37 cellular contexts compared by ENCODE assay signal in genomic region chr3:8406479-8406878, GRCh38.
DNase-seq lines count a peak whose midpoint lies in the region; ATAC-seq, FAIRE-seq and TF ChIP-seq lines count a peak whose summit lies in the region.
"Had no signal": no experiment of that assay in that cellular context is flagged by ENCODE, and none has a peak within 500 bp of the region (broad histone marks: within the 10 kb centered on the region; RNA-seq: fewer than 3 reads in every experiment).

No MANE protein-coding gene starts in this region.

- H3K4me3 ChIP-seq in HepG2 (replicated peaks in 1 of 3; ENCODE audit: insufficient read depth in 1 of 3, low read depth in 2 of 3, low read length in 3 of 3) (no peak overlapping the region), right lobe of liver (no peak overlapping the region), HEK293 (ENCODE audit: low read depth, low read length) (no peak overlapping the region), epithelial cell of esophagus (ENCODE audit: low read length) (no peak overlapping the region)
- H3K4me3 ChIP-seq: A549; BLaER1; BLaER1 treated with 17β-estradiol and CSF1 and Interleukin-3, amounts not matched to agents 10 nM and 100 nM had no signal

- H3K4me1 ChIP-seq in HepG2 (ENCODE audit: insufficient read depth, low read length) (no peaks in the 10 kb centered on the region), right lobe of liver (no peaks in the 10 kb centered on the region), HEK293 (ENCODE audit: control insufficient read depth, insufficient read depth, low read length) (no peaks in the 10 kb centered on the region)
- H3K4me1 ChIP-seq: A549; BE2C; BLaER1; BLaER1 treated with 17β-estradiol and CSF1 and Interleukin-3, amounts not matched to agents 10 nM and 100 nM; Caco-2 had no signal

- H3K79me2 ChIP-seq in HepG2 (ENCODE audit: insufficient read depth, low read length), result no peaks in the 10 kb centered on the region

- no peak for TF ChIP-seq RAD21 in HepG2 (CRISPR knock-in tag; IDR thresholded peaks at IDR 0.05)

- no peak overlapping the region for H3K27ac Mint-ChIP-seq in osteocyte (ENCODE audit: unreplicated experiment)
- H3K27ac Mint-ChIP-seq: B cell; CD14-positive monocyte; CD4-positive, alpha-beta memory T cell; CD4-positive, alpha-beta T cell; CD4-positive, CD25-positive, alpha-beta regulatory T cell; CD8-positive, alpha-beta T cell had no signal

- ATAC-seq in HepG2 (no peak), right lobe of liver (no peak), esophagus mucosa (peak; percentile 91), HG03520 (IDR thresholded peaks at IDR 0.05; ENCODE audit: unreplicated experiment) (no peak)
- ATAC-seq: A549; CD8-positive, alpha-beta T cell had no signal

- H4K20me1 ChIP-seq in HepG2 (ENCODE audit: insufficient read depth, low read length), result no peaks in the 10 kb centered on the region
- H4K20me1 ChIP-seq: BLaER1; BLaER1 treated with 17β-estradiol and CSF1 and Interleukin-3, amounts not matched to agents 10 nM and 100 nM had no signal

- H3K27ac ChIP-seq in HepG2 (ENCODE audit: extremely low read length, insufficient read depth, low read length) (no peak overlapping the region), right lobe of liver (no peak overlapping the region), HEK293 (ENCODE audit: extremely low read depth, low read depth, low read length) (no peak overlapping the region)
- H3K27ac ChIP-seq: 22Rv1; A549; BLaER1; BLaER1 treated with 17β-estradiol and CSF1 and Interleukin-3, amounts not matched to agents 10 nM and 100 nM; C4-2B had no signal

- intact Hi-C loops in HepG2 (cut with micrococcal nuclease; ENCODE audit: unreplicated experiment), result no loop called here
- intact Hi-C loops in right lobe of liver (cut with DNase I), result no loop called here

- H3K27me3 ChIP-seq in HepG2 (ENCODE audit: control insufficient read depth in 1 of 2, insufficient read depth in 2 of 2, low read length in 2 of 2) (no peaks in the 10 kb centered on the region), right lobe of liver (no peaks in the 10 kb centered on the region)
- H3K27me3 ChIP-seq: BE2C; BLaER1; BLaER1 treated with 17β-estradiol and CSF1 and Interleukin-3, amounts not matched to agents 10 nM and 100 nM had no signal

- H3K9ac ChIP-seq in HepG2 (ENCODE audit: insufficient read depth, low read depth, low read length), result no peak overlapping the region
- H3K9ac ChIP-seq: BLaER1; BLaER1 treated with 17β-estradiol and CSF1 and Interleukin-3, amounts not matched to agents 10 nM and 100 nM had no signal

- WGBS in HepG2 (ENCODE audit: low lambda C conversion rate), result 0% methylated on average over 1 of the region's 1 CpG
- 89% methylated on average over 1 of the region's 1 CpG for WGBS in right lobe of liver (ENCODE audit: insufficient coverage, low coverage, low lambda C conversion rate, missing lambda C conversion rate)

- H3K9me3 ChIP-seq in HepG2 (ENCODE audit: low read length), result peaks cover 5% of the 10 kb centered on the region; the same call in 1 of the 2 replicates
- H3K9me3 ChIP-seq in right lobe of liver, result no peaks in the 10 kb centered on the region
- H3K9me3 ChIP-seq in HEK293 (ENCODE audit: control insufficient read depth, insufficient read depth, low read depth, low read length), result no peaks in the 10 kb centered on the region; the same call in 1 of the 2 replicates
- H3K9me3 ChIP-seq: BE2C, Caco-2 had no signal

- TF ChIP-seq POLR2A in HepG2 (IDR thresholded peaks at IDR 0.05; ENCODE audit: insufficient read depth in 1 of 2, low read depth in 2 of 2, low read length in 2 of 2), result no peak
- TF ChIP-seq POLR2A in right lobe of liver (IDR thresholded peaks at IDR 0.05), result no peak

- DNase-seq in HepG2 (ENCODE audit: low spot score) (no peak), right lobe of liver (no peak), epithelial cell of esophagus (ENCODE audit: low read depth) (peak; percentile 17), osteocyte (ENCODE audit: extremely low spot score, unreplicated experiment) (no peak), GOT3 (lab: John Stamatoyannopoulos, UW) (no peak)
- DNase-seq: 8988T; ACHN; AML-193; BE2C; C1 segment of cervical spinal cord; Caco-2; Calu3; CD4-positive, alpha-beta memory T cell; CD4-positive, alpha-beta T cell; CD4-positive, CD25-positive, alpha-beta regulatory T cell; CD8-positive, alpha-beta memory T cell; CD8-positive, alpha-beta T cell; COR-L47; DMS 273 treated with DMSO at 0.1 percent for 48 hours; DMS153; DMS53; DMS79; DMS79 treated with DMSO at 0.1 percent for 48 hours; DND-41; EL had no signal

- H3K4me1 Mint-ChIP-seq in osteocyte (ENCODE audit: unreplicated experiment), result no peaks in the 10 kb centered on the region
- H3K4me1 Mint-ChIP-seq: B cell; CD14-positive monocyte; CD4-positive, alpha-beta memory T cell; CD4-positive, CD25-positive, alpha-beta regulatory T cell; CD8-positive, alpha-beta memory T cell had no signal

- H3K36me3 Mint-ChIP-seq in osteocyte (ENCODE audit: unreplicated experiment), result peaks cover 8% of the 10 kb centered on the region
- H3K36me3 Mint-ChIP-seq: CD14-positive monocyte; CD4-positive, alpha-beta memory T cell; CD8-positive, alpha-beta T cell had no signal

- CTCF ChIA-PET in HepG2 (lab: Yijun Ruan, JAX; ENCODE audit: low intra/inter-chr PET ratio, low total read pairs) (no interaction called here), HEK293 (lab: Yijun Ruan, JAX) (interaction anchor here (0.7 kb wide), 1 partner anchor 256 kb away, joined by 3 read pairs; no protein-coding TSS in a partner anchor)

- no peak for FAIRE-seq in HepG2 (lab: Jason Lieb, UNC)
- FAIRE-seq: A204.1, A549, D721Med had no signal

- H2AFZ ChIP-seq in HepG2 (ENCODE audit: low read length), result no peak overlapping the region

- H3K4me2 ChIP-seq in HepG2 (ENCODE audit: low read depth, low read length), result no peak overlapping the region
- H3K4me2 ChIP-seq: A549; BLaER1; BLaER1 treated with 17β-estradiol and CSF1 and Interleukin-3, amounts not matched to agents 10 nM and 100 nM had no signal

- TF ChIP-seq CTCF in HepG2 (CRISPR knock-in tag; IDR thresholded peaks at IDR 0.05) (no peak), right lobe of liver (IDR thresholded peaks at IDR 0.05) (no peak), HEK293 (tag by site-specific recombination; IDR thresholded peaks at IDR 0.05) (no peak), epithelial cell of esophagus (IDR thresholded peaks at IDR 0.05; ENCODE audit: insufficient read depth, low read depth, low read length, missing control alignments) (no peak), osteocyte (IDR thresholded peaks at IDR 0.05) (no peak)

- POLR2A ChIA-PET in HepG2 (lab: Yijun Ruan, JAX), result no interaction called here
- POLR2A ChIA-PET in HEK293 (lab: Yijun Ruan, JAX), result no interaction called here

- peaks cover 21% of the 10 kb centered on the region for H3K9me3 Mint-ChIP-seq in osteocyte (ENCODE audit: unreplicated experiment)

- H3K4me3 Mint-ChIP-seq in osteocyte (ENCODE audit: unreplicated experiment), result no peak overlapping the region
- H3K4me3 Mint-ChIP-seq: B cell; CD14-positive monocyte; CD4-positive, alpha-beta memory T cell; CD4-positive, alpha-beta T cell; CD4-positive, CD25-positive, alpha-beta regulatory T cell; CD8-positive, alpha-beta memory T cell; CD8-positive, alpha-beta T cell had no signal

- no TSS peak for BruUV-seq in HepG2 (replicated peaks; lab: Mats Ljungman, UMichigan)

- in situ Hi-C loops in HepG2 (cut with HindIII; ENCODE audit: extremely low pct_ligation_motif_present, low pct_unique_long_range_greater_than_20kb), result no loop called here

- no peaks in the 10 kb centered on the region for H3K36me3 ChIP-seq in HepG2 (replicated peaks in 1 of 2; ENCODE audit: control insufficient read depth in 1 of 2, insufficient read depth in 2 of 2, low read length in 2 of 2)
- no peaks in the 10 kb centered on the region for H3K36me3 ChIP-seq in right lobe of liver
- H3K36me3 ChIP-seq in HEK293 (ENCODE audit: control insufficient read depth in 2 of 2, insufficient read depth in 1 of 2, low read length in 2 of 2), result no peaks in the 10 kb centered on the region
- H3K36me3 ChIP-seq: BE2C had no signal

- TF ChIP-seq EP300 in HepG2 (IDR thresholded peaks at IDR 0.05; ENCODE audit: low read depth in 2 of 2, low read length in 2 of 2) (no peak), HepG2 (CRISPR knock-in tag; IDR thresholded peaks at IDR 0.05; ENCODE audit: borderline replicate concordance) (no peak)

- no peaks in the 10 kb centered on the region for H3K27me3 Mint-ChIP-seq in osteocyte (ENCODE audit: unreplicated experiment)
- H3K27me3 Mint-ChIP-seq: CD4-positive, alpha-beta T cell had no signal

TF ChIP-seq in HepG2, 621 proteins besides CTCF, POLR2A, EP300 and RAD21:
- TF ChIP-seq ZNF792 (CRISPR knock-in tag; IDR thresholded peaks at IDR 0.05), result no peak
- TF ChIP-seq THAP11 (CRISPR knock-in tag; IDR thresholded peaks at IDR 0.05), result no peak
- TF ChIP-seq ZNF234 (CRISPR knock-in tag; conservative IDR thresholded peaks at IDR 0.05), result peak; percentile 72; the same call in 1 of the 2 replicates
- no peak for TF ChIP-seq ZNF362 (CRISPR knock-in tag; IDR thresholded peaks at IDR 0.05; ENCODE audit: borderline replicate concordance)

TF ChIP-seq in HEK293, 187 proteins besides CTCF, POLR2A, EP300 and RAD21:
- TF ChIP-seq ZNF664 (tag by site-specific recombination; IDR thresholded peaks at IDR 0.05) (no peak), SP2 (tag by site-specific recombination; IDR thresholded peaks at IDR 0.05) (no peak), ZNF530 (tag by site-specific recombination; IDR thresholded peaks at IDR 0.05; ENCODE audit: low read depth) (no peak), ZNF23 (tag by site-specific recombination; IDR thresholded peaks at IDR 0.05; ENCODE audit: borderline replicate concordance) (no peak), ZNF280C (tag by site-specific recombination; IDR thresholded peaks at IDR 0.05) (no peak), SETDB1 (IDR thresholded peaks at IDR 0.05; ENCODE audit: insufficient read length, low read length) (peak; percentile 44)

Comparison
In these comparisons a context has a peak if more than half of its experiments do, and no peak if none do; other contexts are left out.
1. Of the 63 proteins assayed by ChIP-seq in both HepG2 and HEK293: peak only in HepG2: none; only in HEK293: SETDB1; in both: none; in neither: 62.